In genomic region chr17:77247048-77247541, GRCh38 we compare ENCODE assay signal across 8 cellular contexts.
DNase-seq lines count a peak whose midpoint lies in the region; ATAC-seq and TF ChIP-seq lines count a peak whose summit lies in the region.

No MANE protein-coding gene starts in this region.

- H3K27me3 Mint-ChIP-seq in activated CD4-positive, alpha-beta T cell treated with anti-CD3 and anti-CD28 coated beads, Interleukin-2, amount 10 ng/mL, durations not matched to agents 24 days and 14 days = peaks cover 23% of the 10 kb centered on the region

- peaks cover 18% of the 10 kb centered on the region for H3K4me1 Mint-ChIP-seq in activated CD4-positive, alpha-beta T cell treated with anti-CD3 and anti-CD28 coated beads, Interleukin-2, amount 10 ng/mL, durations not matched to agents 24 days and 14 days

- H3K4me1 ChIP-seq in left lung = peaks cover 5 to 12% of the 10 kb centered on the region in 2 donors

- no peaks in the 10 kb centered on the region for H3K36me3 ChIP-seq in left lung

- no peaks in the 10 kb centered on the region for H3K36me3 Mint-ChIP-seq in activated CD4-positive, alpha-beta T cell treated with anti-CD3 and anti-CD28 coated beads, Interleukin-2, amount 10 ng/mL, durations not matched to agents 24 days and 14 days (ENCODE audit: low read depth)

- peak; percentile 46 for ATAC-seq in HG03196 (IDR thresholded peaks at IDR 0.05; ENCODE audit: unreplicated experiment)
- peak; percentile 99 for ATAC-seq in left lung
- ATAC-seq in GM19467 (IDR thresholded peaks at IDR 0.05; ENCODE audit: unreplicated experiment) = no peak

- no peaks in the 10 kb centered on the region for H3K9me3 ChIP-seq in left lung

- peak; percentile 90 for TF ChIP-seq CTCF in GM10266 (IDR thresholded peaks at IDR 0.05; ENCODE audit: control insufficient read depth, insufficient read depth, low read depth, missing control alignments)
- TF ChIP-seq CTCF in left lung (IDR thresholded peaks at IDR 0.05) = peak; percentile 97 to 98

- no peaks in the 10 kb centered on the region for H3K9me3 Mint-ChIP-seq in activated CD4-positive, alpha-beta T cell treated with anti-CD3 and anti-CD28 coated beads, Interleukin-2, amount 10 ng/mL, durations not matched to agents 24 days and 14 days

- H3K27me3 ChIP-seq in left lung = peaks cover 0 to 11% of the 10 kb centered on the region in 2 donors

- intact Hi-C loops in activated CD4-positive, alpha-beta T cell treated with anti-CD3 and anti-CD28 coated beads, Interleukin-2, amount 10 ng/mL, durations not matched to agents 24 days and 14 days (cut with micrococcal nuclease) = loop anchor here (1.0 to 5.0 kb wide), 3 partner anchors 60 to 380 kb away; partner anchors contain the start of gene MGAT5B
- intact Hi-C loops in left lung (cut with DNase I) = loop anchor here in 1 of 2 donors (5.0 kb wide), 1 partner anchor 160 kb away; no protein-coding TSS in a partner anchor

- DNase-seq in GM10266 (ENCODE audit: extremely low spot score) (peak; percentile 89), NCI-H526 treated with DMSO at 0.1 percent for 48 hours (lab: John Stamatoyannopoulos, UW) (peak; percentile 57), dedifferentiated amniotic fluid mesenchymal stem cell (ENCODE audit: extremely low spot score) (peak; percentile 58), left lung (peak; percentile 86 to 97)
- DNase-seq in activated CD4-positive, alpha-beta T cell treated with anti-CD3 and anti-CD28 coated beads, Interleukin-2, amount 10 ng/mL, durations not matched to agents 24 days and 14 days = peak; percentile 96
- DNase-seq in stimulated activated CD4-positive, alpha-beta T cell treated with anti-CD3 and anti-CD28 coated beads, Interleukin-1b, Interleukin-23, amount 100 ng/mL, for 48 hours = peak; percentile 84

- H3K27ac Mint-ChIP-seq in activated CD4-positive, alpha-beta T cell treated with anti-CD3 and anti-CD28 coated beads, Interleukin-2, amount 10 ng/mL, durations not matched to agents 24 days and 14 days = no peak overlapping the region

- peak overlapping the region in 1 of 2 donors; percentile 37 for H3K27ac ChIP-seq in left lung

- peak overlapping the region; percentile 44 to 52 for H3K4me3 ChIP-seq in left lung

- H3K4me3 Mint-ChIP-seq in activated CD4-positive, alpha-beta T cell treated with anti-CD3 and anti-CD28 coated beads, Interleukin-2, amount 10 ng/mL, durations not matched to agents 24 days and 14 days = peak overlapping the region; percentile 58
